8 cellular contexts compared by ENCODE assay signal in the genomic region with DNA sequence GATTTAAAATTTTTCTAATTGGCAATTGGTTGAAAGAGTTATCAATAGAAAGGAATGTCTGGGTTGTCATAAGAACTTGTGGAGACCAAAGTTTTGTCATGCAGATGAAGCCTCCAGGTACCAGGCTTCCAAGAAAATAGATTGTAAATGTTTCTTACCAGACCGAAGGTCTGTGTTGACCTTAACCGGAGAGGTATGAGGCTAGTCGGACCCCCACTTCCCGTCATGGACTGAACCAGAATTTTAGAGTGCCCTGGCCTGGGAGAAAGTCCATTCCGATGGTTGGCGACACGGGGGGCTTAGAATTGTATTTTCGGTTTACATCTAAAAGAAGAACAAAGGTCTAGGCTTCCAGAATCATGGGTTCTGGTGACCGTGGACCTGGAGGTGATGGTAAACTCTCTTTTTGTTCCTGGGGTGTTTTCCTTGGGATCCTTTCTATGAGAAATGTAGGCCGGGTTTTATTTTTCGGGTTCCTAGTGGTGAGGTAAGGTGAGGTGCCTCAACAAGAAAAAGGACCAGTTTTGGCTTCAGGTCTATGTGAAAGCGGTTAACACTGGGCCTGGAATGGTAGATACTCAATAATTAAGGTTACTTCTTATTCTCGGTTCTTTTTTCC. TPM values are rescaled to one million over a fixed set of nuclear protein-coding genes. Genes with fewer than 3 reads are reported as not detected.
DNase-seq lines count a peak whose midpoint lies in the region; ATAC-seq and TF ChIP-seq lines count a peak whose summit lies in the region.

No MANE protein-coding gene starts in this region.

- in situ Hi-C loops in GM23248 (cut with MboI), result no loop called here

- peaks cover 56% of the 10 kb centered on the region for H3K79me2 ChIP-seq in GM23248 (ENCODE audit: insufficient read depth)

- 20 to 21% methylated on average over 13 of the region's 13 CpGs for WGBS in GM23248 (ENCODE audit: low coverage in 1 of 2, low lambda C conversion rate in 2 of 2, missing lambda C conversion rate in 2 of 2), 2 experiments

- DNase-seq in GM23248, result no peak
- peak; percentile 4 for DNase-seq in glomerular visceral epithelial cell (ENCODE audit: extremely low spot score)
- no peak for DNase-seq in NCI-H82 treated with DMSO at 0.1 percent for 48 hours (lab: John Stamatoyannopoulos, UW; ENCODE audit: unreplicated experiment)

- peaks cover 15% of the 10 kb centered on the region for H3F3A ChIP-seq in GM23248 (ENCODE audit: insufficient read depth)

- H3K36me3 ChIP-seq in GM23248 (ENCODE audit: low read depth) (peaks cover 8% of the 10 kb centered on the region), skeletal muscle satellite cell (ENCODE audit: insufficient read depth, low read length) (peaks cover 17% of the 10 kb centered on the region)

- peak overlapping the region; percentile 75 for H3K27ac ChIP-seq in GM23248

- H3K9ac ChIP-seq in GM23248 (peak overlapping the region; percentile 93), skeletal muscle satellite cell (ENCODE audit: low read depth, low read length) (peak overlapping the region; percentile 99)

- no peak for ATAC-seq in GM18502 (IDR thresholded peaks at IDR 0.05; ENCODE audit: poor library complexity, unreplicated experiment)
- no peak for ATAC-seq in HG02798 (IDR thresholded peaks at IDR 0.05; ENCODE audit: poor library complexity, unreplicated experiment)
- no peak for ATAC-seq in GM18868 (IDR thresholded peaks at IDR 0.05; ENCODE audit: unreplicated experiment)

- peak overlapping the region; percentile 96 for H3K4me3 ChIP-seq in GM23248
- H3K4me3 ChIP-seq in WI38 (ENCODE audit: low read depth, low read length), result peak overlapping the region; percentile 80
- H3K4me3 ChIP-seq in skeletal muscle satellite cell (ENCODE audit: low read length), result peak overlapping the region; percentile 96

- TF ChIP-seq CTCF in WI38 (IDR thresholded peaks at IDR 0.05; ENCODE audit: low read depth, low read length), result no peak

- H4K20me1 ChIP-seq in GM23248 (ENCODE audit: insufficient read depth), result peaks cover 2% of the 10 kb centered on the region; the same call in 1 of the 2 replicates

- H2AFZ ChIP-seq in GM23248, result peak overlapping the region; percentile 100

- H3K4me2 ChIP-seq in GM23248 (ENCODE audit: unreplicated experiment) (peak overlapping the region; percentile 97), skeletal muscle satellite cell (ENCODE audit: low read length) (peak overlapping the region; percentile 93)

- H3K4me1 ChIP-seq in GM23248 (ENCODE audit: insufficient read depth), result peaks cover 19% of the 10 kb centered on the region
- H3K4me1 ChIP-seq in skeletal muscle satellite cell (ENCODE audit: control insufficient read depth, insufficient read depth, low read length), result peaks cover 28% of the 10 kb centered on the region

- H3K9me3 ChIP-seq in GM23248 (ENCODE audit: low read depth), result no peaks in the 10 kb centered on the region
- H3K9me3 ChIP-seq in skeletal muscle satellite cell (replicated peaks; ENCODE audit: low read length), result no peaks in the 10 kb centered on the region

- H3K9me2 ChIP-seq in GM23248 (ENCODE audit: insufficient read depth), result no peaks in the 10 kb centered on the region

- H3K27me3 ChIP-seq in GM23248 (replicated peaks; ENCODE audit: insufficient read depth), result no peaks in the 10 kb centered on the region; the same call in 1 of the 2 replicates
- peaks cover 7% of the 10 kb centered on the region for H3K27me3 ChIP-seq in skeletal muscle satellite cell (ENCODE audit: control insufficient read depth, insufficient read depth, low read length)

RNA-seq across cellular contexts. Expression of a gene that starts 0.4 kb away (rescaled TPM):
- 60.6 and 60.8 TPM in 2 replicates for total RNA-seq in GM23248 (2014; rRNA removed; shearing (Covaris generic))
- polyA plus RNA-seq in GM23248 (2016; fragmentation: Nextera tagmentation; extraction: Ambion mirVana), result 20.1 and 21.3 TPM in 2 replicates
- 62.9 and 71.5 TPM in 2 replicates for total RNA-seq in skeletal muscle satellite cell (2012; rRNA removed)
